In the genomic region with DNA sequence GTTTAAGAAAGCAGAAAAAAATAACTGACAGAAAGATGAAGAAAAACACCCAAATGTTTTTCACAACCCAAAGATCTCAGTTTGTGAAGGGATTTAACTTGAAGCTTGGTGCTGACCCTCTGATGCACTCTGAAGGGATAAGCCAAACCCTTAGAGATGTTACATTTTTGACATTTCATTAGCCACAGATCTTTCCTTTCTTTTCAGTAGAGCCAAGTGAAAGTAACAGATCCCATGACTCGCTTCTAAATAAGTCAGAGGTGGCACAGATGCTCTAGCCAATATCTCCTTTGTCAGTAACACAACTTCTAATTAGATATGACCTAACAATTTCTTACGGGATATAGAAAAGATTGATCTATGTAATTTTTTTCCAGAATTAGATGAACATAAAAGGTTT, we compare ENCODE assay signal across 1 cellular context.
TF ChIP-seq lines count a peak whose summit lies in the region.

No MANE protein-coding gene starts in this region.

TF ChIP-seq in IMR-90, 13 proteins besides CTCF, POLR2A, EP300 and RAD21:
- no peak for TF ChIP-seq MAZ (IDR thresholded peaks at IDR 0.05; ENCODE audit: borderline replicate concordance, low read depth, low read length)
- no peak for TF ChIP-seq CHD1 (IDR thresholded peaks at IDR 0.05; ENCODE audit: low read depth, low read length)
- no peak for TF ChIP-seq RCOR1 (IDR thresholded peaks at IDR 0.05; ENCODE audit: insufficient replicate concordance, low read length)
- TF ChIP-seq FOS (IDR thresholded peaks at IDR 0.05; ENCODE audit: low read depth, low read length): no peak
- no peak for TF ChIP-seq NFE2L2 (IDR thresholded peaks at IDR 0.05; ENCODE audit: low read depth, low read length)
- no peak for TF ChIP-seq CEBPB (IDR thresholded peaks at IDR 0.05; ENCODE audit: low read depth, low read length)
- TF ChIP-seq RFX5 (IDR thresholded peaks at IDR 0.05; ENCODE audit: low read depth, low read length): no peak
- TF ChIP-seq SMC3 (IDR thresholded peaks at IDR 0.05; ENCODE audit: low read depth, low read length): no peak
- TF ChIP-seq MAFK (IDR thresholded peaks at IDR 0.05; ENCODE audit: low read depth, low read length): no peak
- TF ChIP-seq, protein P1, sequence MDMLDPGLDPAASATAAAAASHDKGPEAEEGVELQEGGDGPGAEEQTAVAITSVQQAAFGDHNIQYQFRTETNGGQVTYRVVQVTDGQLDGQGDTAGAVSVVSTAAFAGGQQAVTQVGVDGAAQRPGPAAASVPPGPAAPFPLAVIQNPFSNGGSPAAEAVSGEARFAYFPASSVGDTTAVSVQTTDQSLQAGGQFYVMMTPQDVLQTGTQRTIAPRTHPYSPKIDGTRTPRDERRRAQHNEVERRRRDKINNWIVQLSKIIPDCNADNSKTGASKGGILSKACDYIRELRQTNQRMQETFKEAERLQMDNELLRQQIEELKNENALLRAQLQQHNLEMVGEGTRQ (IDR thresholded peaks at IDR 0.05; ENCODE audit: low read depth, low read length): no peak
- TF ChIP-seq MXI1 (IDR thresholded peaks at IDR 0.05; ENCODE audit: borderline replicate concordance, low read depth, low read length): no peak
- TF ChIP-seq BHLHE40 (IDR thresholded peaks at IDR 0.05; ENCODE audit: low read depth, low read length): no peak
- TF ChIP-seq, protein P2, sequence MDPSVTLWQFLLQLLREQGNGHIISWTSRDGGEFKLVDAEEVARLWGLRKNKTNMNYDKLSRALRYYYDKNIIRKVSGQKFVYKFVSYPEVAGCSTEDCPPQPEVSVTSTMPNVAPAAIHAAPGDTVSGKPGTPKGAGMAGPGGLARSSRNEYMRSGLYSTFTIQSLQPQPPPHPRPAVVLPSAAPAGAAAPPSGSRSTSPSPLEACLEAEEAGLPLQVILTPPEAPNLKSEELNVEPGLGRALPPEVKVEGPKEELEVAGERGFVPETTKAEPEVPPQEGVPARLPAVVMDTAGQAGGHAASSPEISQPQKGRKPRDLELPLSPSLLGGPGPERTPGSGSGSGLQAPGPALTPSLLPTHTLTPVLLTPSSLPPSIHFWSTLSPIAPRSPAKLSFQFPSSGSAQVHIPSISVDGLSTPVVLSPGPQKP (IDR thresholded peaks at IDR 0.05; ENCODE audit: borderline replicate concordance, low read depth, low read length): no peak
